13 cellular contexts compared by ENCODE assay signal in genomic region chr6:52769398-52769797, GRCh38. TPM values are rescaled to one million over a fixed set of nuclear protein-coding genes. Genes with fewer than 3 reads are reported as not detected.
DNase-seq lines count a peak whose midpoint lies in the region; FAIRE-seq and TF ChIP-seq lines count a peak whose summit lies in the region.
"Not testable (repeated sequence)": the region's sequence is repeated elsewhere in the genome, so short reads cannot be mapped to it uniquely, and the experiment has no call there.
"Had no signal": no experiment of that assay in that cellular context is flagged by ENCODE, and none has a peak within 500 bp of the region (broad histone marks: within the 10 kb centered on the region; RNA-seq: fewer than 3 reads in every experiment).

No MANE protein-coding gene starts in this region.

- not testable (repeated sequence) for H4K20me1 ChIP-seq in GM23248 (ENCODE audit: insufficient read depth); astrocyte (ENCODE audit: insufficient read depth, low read length)

- not testable (repeated sequence) for H3K27me3 Mint-ChIP-seq in astrocyte (ENCODE audit: low read depth, unreplicated experiment)

- not testable (repeated sequence) for H3K9me2 ChIP-seq in GM23248 (ENCODE audit: insufficient read depth)

- H3K27me3 ChIP-seq in GM23248 (replicated peaks; ENCODE audit: insufficient read depth); astrocyte (ENCODE audit: insufficient read depth, low read length): not testable (repeated sequence)

- H3K9ac ChIP-seq in GM23248; astrocyte (ENCODE audit: low read length): not testable (repeated sequence)

- not testable (repeated sequence) for H3F3A ChIP-seq in GM23248 (ENCODE audit: insufficient read depth)

- FAIRE-seq in D721Med (lab: Jason Lieb, UNC) (peak; percentile 60), astrocyte (lab: Jason Lieb, UNC) (peak; percentile 85)

- H3K36me3 Mint-ChIP-seq in astrocyte (ENCODE audit: low read depth, unreplicated experiment) = not testable (repeated sequence)

- not testable (repeated sequence) for H3K79me2 ChIP-seq in GM23248 (ENCODE audit: insufficient read depth); astrocyte (ENCODE audit: insufficient read depth, low read length)

- H3K4me1 Mint-ChIP-seq in astrocyte (ENCODE audit: low read depth, unreplicated experiment) = not testable (repeated sequence)

- not testable (repeated sequence) for H3K4me1 ChIP-seq in GM23248 (ENCODE audit: insufficient read depth); astrocyte (ENCODE audit: insufficient read depth, low read length)

- H3K27ac ChIP-seq in GM23248; astrocyte (ENCODE audit: low read depth, low read length): not testable (repeated sequence)

- not testable (repeated sequence) for DNase-seq in D721Med (ENCODE audit: insufficient read length, low spot score)
- DNase-seq in GM23248 = peak; percentile 39
- DNase-seq in M059J (ENCODE audit: low read depth) = peak; percentile 71
- peak; percentile 51 for DNase-seq in RPMI7951 (ENCODE audit: low read depth)
- peak; percentile 66 for DNase-seq in astrocyte (ENCODE audit: low read depth)
- DNase-seq in choroid plexus epithelial cell (ENCODE audit: low read depth) = peak; percentile 18
- peak; percentile 11 for DNase-seq in fibroblast of villous mesenchyme (ENCODE audit: low read depth)
- peak; percentile 21 for DNase-seq in retinal pigment epithelial cell (ENCODE audit: low read depth)

- TF ChIP-seq CTCF in D721Med (IDR thresholded peaks at IDR 0.05; ENCODE audit: insufficient read depth, missing control alignments); astrocyte (IDR thresholded peaks at IDR 0.05; ENCODE audit: insufficient read depth, low read depth, low read length); choroid plexus epithelial cell (conservative IDR thresholded peaks at IDR 0.05; ENCODE audit: low read depth, low read length); fibroblast of villous mesenchyme (IDR thresholded peaks at IDR 0.05; ENCODE audit: insufficient read depth, low read depth, low read length); retinal pigment epithelial cell (conservative IDR thresholded peaks at IDR 0.05; ENCODE audit: low read depth, low read length): not testable (repeated sequence)

- H3K36me3 ChIP-seq in GM23248 (ENCODE audit: low read depth); astrocyte (ENCODE audit: insufficient read depth, low read length): not testable (repeated sequence)

- in situ Hi-C loops in GM23248 (cut with MboI) = not testable (repeated sequence)

- WGBS in GM23248 (ENCODE audit: low coverage in 1 of 2, low lambda C conversion rate in 2 of 2, missing lambda C conversion rate in 2 of 2), 2 experiments = 67 to 71% methylated on average over 4 of the region's 4 CpGs

- H3K4me2 ChIP-seq in GM23248 (ENCODE audit: unreplicated experiment); astrocyte (ENCODE audit: low read length): not testable (repeated sequence)

- H3K4me3 Mint-ChIP-seq in astrocyte (ENCODE audit: unreplicated experiment) = not testable (repeated sequence)

- not testable (repeated sequence) for H3K27ac Mint-ChIP-seq in astrocyte (ENCODE audit: unreplicated experiment)

- H3K4me3 ChIP-seq in GM23248; astrocyte (ENCODE audit: insufficient read depth, low read depth, low read length); choroid plexus epithelial cell (ENCODE audit: low read depth, low read length); fibroblast of villous mesenchyme (ENCODE audit: low read depth, low read length); retinal pigment epithelial cell (ENCODE audit: low read length): not testable (repeated sequence)

- H2AFZ ChIP-seq in GM23248; astrocyte (ENCODE audit: low read depth, low read length): not testable (repeated sequence)

- not testable (repeated sequence) for H3K9me3 Mint-ChIP-seq in astrocyte (ENCODE audit: unreplicated experiment)

- H3K9me3 ChIP-seq in GM23248 (ENCODE audit: low read depth); astrocyte (ENCODE audit: insufficient read depth, low read depth, low read length): not testable (repeated sequence)

RNA-seq across cellular contexts. Expression of gene GSTA2, which starts 6.1 kb away (rescaled TPM):
- 0.11 TPM in 1 of 2 replicates, not detected in the other for total RNA-seq in GM23248 (2014; rRNA removed; shearing (Covaris generic))
- polyA plus RNA-seq in GM23248 (2016; fragmentation: Nextera tagmentation; extraction: Ambion mirVana) = 0.51 TPM in 1 of 2 replicates, not detected in the other
- 0.12 TPM in 1 of 2 replicates, not detected in the other for total RNA-seq in M059J (2014; rRNA removed; shearing (Covaris generic))
- not detected in 2 replicates for total RNA-seq in RPMI7951 (2014; rRNA removed; shearing (Covaris generic))
- total RNA-seq in astrocyte (not detected in 2 replicates), fibroblast of villous mesenchyme (not detected in 2 replicates)
- total RNA-seq: CD8-positive, alpha-beta T cell; GM12878; Right ventricle myocardium superior had no signal
- polyA plus RNA-seq: GM12878 had no signal

RNA-seq across cellular contexts. Expression of gene GSTA1, which starts 34.2 kb away (rescaled TPM):
- total RNA-seq in GM23248 (2014; rRNA removed; shearing (Covaris generic)) = 0.11 TPM in 1 of 2 replicates, not detected in the other
- polyA plus RNA-seq in GM23248 (2016; fragmentation: Nextera tagmentation; extraction: Ambion mirVana) = 0.45 and 1.1 TPM in 2 replicates
- total RNA-seq in M059J (2014; rRNA removed; shearing (Covaris generic)) = 0.30 and 0.44 TPM in 2 replicates
- 0.48 and 0.68 TPM in 2 replicates for total RNA-seq in RPMI7951 (2014; rRNA removed; shearing (Covaris generic))
- 0.38 and 0.39 TPM in 2 replicates for total RNA-seq in astrocyte
- total RNA-seq in fibroblast of villous mesenchyme = 0.32 TPM in 1 of 2 replicates, not detected in the other
- total RNA-seq: CD8-positive, alpha-beta T cell; Right ventricle myocardium superior; SK-MEL-5 had no signal
- polyA plus RNA-seq: GM12878, K562 had no signal
